In the genomic region with DNA sequence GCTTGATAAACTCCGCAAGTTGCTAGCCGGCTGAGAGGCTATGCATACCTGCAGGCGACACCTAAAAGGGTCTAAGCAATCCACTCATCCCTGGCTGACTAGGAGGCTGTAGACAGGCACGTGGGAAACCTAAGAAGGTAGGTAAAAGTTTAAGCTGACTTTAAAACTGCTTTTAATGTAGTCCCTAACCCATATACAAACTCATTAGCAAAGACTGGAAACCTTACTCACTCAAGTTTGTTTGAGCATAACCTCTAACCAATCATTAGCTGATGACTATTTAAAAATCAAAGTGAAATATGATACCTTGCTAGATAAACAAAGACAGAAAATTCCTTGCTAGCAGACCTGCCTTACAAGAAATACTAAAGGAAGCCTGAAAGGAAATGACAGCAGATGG, we compare ENCODE assay signal across 18 cellular contexts.
DNase-seq lines count a peak whose midpoint lies in the region; TF ChIP-seq lines count a peak whose summit lies in the region.
"Had no signal": no experiment of that assay in that cellular context is flagged by ENCODE, and none has a peak within 500 bp of the region (broad histone marks: within the 10 kb centered on the region; RNA-seq: fewer than 3 reads in every experiment).

No MANE protein-coding gene starts in this region.

- H3K9me3 Mint-ChIP-seq in neural progenitor cell, result no peaks in the 10 kb centered on the region
- H3K9me3 Mint-ChIP-seq: natural killer cell had no signal

- DNase-seq in DMS 273 treated with DMSO at 0.1 percent for 48 hours (lab: John Stamatoyannopoulos, UW), result peak; percentile 4
- no peak for DNase-seq in DMS 273 (lab: John Stamatoyannopoulos, UW; ENCODE audit: unreplicated experiment)
- DNase-seq in fibroblast of lung (ENCODE audit: low read depth in 2 of 2), result peak; percentile 25 to 55
- DNase-seq in neural progenitor cell (ENCODE audit: low spot score), result peak; percentile 17
- DNase-seq in OCI-LY7 (ENCODE audit: low spot score), result no peak
- no peak for DNase-seq in NCI-H1694 treated with DMSO at 0.1 percent for 48 hours (lab: John Stamatoyannopoulos, UW)
- DNase-seq in mesenteric fat pad (ENCODE audit: low spot score), result no peak
- DNase-seq: 8988T; activated CD4-positive, alpha-beta T cell treated with anti-CD3 and anti-CD28 coated beads for 48 hours; activated naive CD4-positive, alpha-beta T cell; cortex of kidney; head of caudate nucleus; natural killer cell; NCI-H526 treated with DMSO at 0.1 percent for 48 hours; spleen had no signal

- no peaks in the 10 kb centered on the region for H3F3A ChIP-seq in Loucy (ENCODE audit: low read depth)
- no peaks in the 10 kb centered on the region for H3F3A ChIP-seq in neural progenitor cell (ENCODE audit: low read depth)

- H2AFZ ChIP-seq in Loucy (ENCODE audit: low read length), result no peak overlapping the region
- H2AFZ ChIP-seq in fibroblast of lung (ENCODE audit: low read length), result no peak overlapping the region
- H2AFZ ChIP-seq in neural progenitor cell (replicated peaks), result no peak overlapping the region
- H2AFZ ChIP-seq in OCI-LY7 (ENCODE audit: low read length), result no peak overlapping the region

- H3K27ac Mint-ChIP-seq in neural progenitor cell, result no peak overlapping the region
- H3K27ac Mint-ChIP-seq: natural killer cell had no signal

- no peaks in the 10 kb centered on the region for H3K27me3 Mint-ChIP-seq in neural progenitor cell (ENCODE audit: insufficient read depth, low read depth)

- H3K79me2 ChIP-seq in Loucy (ENCODE audit: insufficient read depth, low read length) (no peaks in the 10 kb centered on the region), fibroblast of lung (ENCODE audit: control insufficient read depth, insufficient read depth, low read length) (no peaks in the 10 kb centered on the region), neural progenitor cell (ENCODE audit: low read depth) (no peaks in the 10 kb centered on the region), OCI-LY7 (ENCODE audit: insufficient read depth, low read depth, low read length) (no peaks in the 10 kb centered on the region)

- no TSS peak for BruUV-seq in OCI-LY7 (replicated peaks; lab: Mats Ljungman, UMichigan)

- intact Hi-C loops in OCI-LY7 (cut with micrococcal nuclease; ENCODE audit: unreplicated experiment), result no loop called here

- H3K9me2 ChIP-seq in Loucy (replicated peaks; ENCODE audit: low read depth, low read length) (no peaks in the 10 kb centered on the region), OCI-LY7 (ENCODE audit: insufficient read depth, low read length) (no peaks in the 10 kb centered on the region)

- H3K36me3 Mint-ChIP-seq in neural progenitor cell, result peaks cover 6% of the 10 kb centered on the region
- H3K36me3 Mint-ChIP-seq: natural killer cell had no signal

- H3K4me3 Mint-ChIP-seq in neural progenitor cell, result no peak overlapping the region
- H3K4me3 Mint-ChIP-seq: natural killer cell had no signal

- CTCF ChIA-PET in OCI-LY7 (lab: Charles Lee; ENCODE audit: unreplicated experiment), result no interaction called here

- peak overlapping the region; percentile 18 for H3K4me2 ChIP-seq in Loucy (ENCODE audit: low read depth, low read length, poor library complexity, severe bottlenecking)
- H3K4me2 ChIP-seq in fibroblast of lung (ENCODE audit: extremely low read depth, insufficient read depth, low read length), result no peak overlapping the region
- peak overlapping the region; percentile 34 for H3K4me2 ChIP-seq in neural progenitor cell
- H3K4me2 ChIP-seq in OCI-LY7 (ENCODE audit: low read length), result no peak overlapping the region

- H4K20me1 ChIP-seq in Loucy (ENCODE audit: insufficient read depth, low read length, poor library complexity, severe bottlenecking) (no peaks in the 10 kb centered on the region), fibroblast of lung (ENCODE audit: control insufficient read depth, extremely low read depth, insufficient read depth, low read length) (no peaks in the 10 kb centered on the region), neural progenitor cell (ENCODE audit: low read depth) (no peaks in the 10 kb centered on the region), OCI-LY7 (ENCODE audit: insufficient read depth, low read length) (no peaks in the 10 kb centered on the region)

- H3K27me3 ChIP-seq in Loucy (ENCODE audit: insufficient read depth, low read length, poor library complexity, severe bottlenecking), result no peaks in the 10 kb centered on the region
- no peaks in the 10 kb centered on the region for H3K27me3 ChIP-seq in fibroblast of lung (ENCODE audit: control insufficient read depth, insufficient read depth, low read length)
- H3K27me3 ChIP-seq in neural progenitor cell, result no peaks in the 10 kb centered on the region
- H3K27me3 ChIP-seq: MG63, spleen had no signal

- POLR2A ChIA-PET in OCI-LY7 (lab: Charles Lee), result no interaction called here

- H3K4me1 ChIP-seq in Loucy (ENCODE audit: insufficient read depth, low read length, poor library complexity, severe bottlenecking) (peaks cover 5% of the 10 kb centered on the region), fibroblast of lung (ENCODE audit: control insufficient read depth, extremely low read depth, insufficient read depth, low read length) (peaks cover 4% of the 10 kb centered on the region), neural progenitor cell (peaks cover 15% of the 10 kb centered on the region), OCI-LY7 (ENCODE audit: insufficient read depth, low read length, poor library complexity, severe bottlenecking) (no peaks in the 10 kb centered on the region)
- H3K4me1 ChIP-seq: spleen had no signal

- H3K4me1 Mint-ChIP-seq in neural progenitor cell, result no peaks in the 10 kb centered on the region

- H3K4me3 ChIP-seq in Loucy (ENCODE audit: low read length, poor library complexity, severe bottlenecking) (no peak overlapping the region), fibroblast of lung (replicated peaks in 1 of 4; ENCODE audit: control extremely low read depth in 1 of 4, insufficient read depth in 1 of 4, low read depth in 3 of 4, low read length in 4 of 4) (no peak overlapping the region), neural progenitor cell (no peak overlapping the region), OCI-LY7 (ENCODE audit: low read depth, low read length, poor library complexity, severe bottlenecking) (no peak overlapping the region)
- H3K4me3 ChIP-seq: MG63, SK-N-MC, spleen had no signal

- H3K9me3 ChIP-seq in Loucy (ENCODE audit: insufficient read depth, low read depth, low read length) (no peaks in the 10 kb centered on the region), fibroblast of lung (ENCODE audit: control insufficient read depth, insufficient read depth, low read depth, low read length) (no peaks in the 10 kb centered on the region), neural progenitor cell (ENCODE audit: low read depth) (no peaks in the 10 kb centered on the region), OCI-LY7 (ENCODE audit: low read length) (no peaks in the 10 kb centered on the region)
- H3K9me3 ChIP-seq: MG63, spleen had no signal

- TF ChIP-seq CTCF in Loucy (conservative IDR thresholded peaks at IDR 0.05; ENCODE audit: low read length) (no peak), fibroblast of lung (conservative IDR thresholded peaks at IDR 0.05 in 1 of 2, IDR thresholded peaks at IDR 0.05 in 1 of 2; ENCODE audit: low read depth in 1 of 2, low read length in 2 of 2) (no peak), neural progenitor cell (IDR thresholded peaks at IDR 0.05) (no peak), OCI-LY7 (conservative IDR thresholded peaks at IDR 0.05; ENCODE audit: low read length) (no peak)

- H3K27ac ChIP-seq in fibroblast of lung (ENCODE audit: insufficient read depth, low read length), result no peak overlapping the region
- peak overlapping the region; percentile 1 for H3K27ac ChIP-seq in neural progenitor cell
- no peak overlapping the region for H3K27ac ChIP-seq in OCI-LY7 (ENCODE audit: low read depth, low read length, poor library complexity, severe bottlenecking)
- H3K27ac ChIP-seq: SK-N-MC, spleen had no signal

- H3K36me3 ChIP-seq in Loucy (ENCODE audit: insufficient read depth, low read length) (no peaks in the 10 kb centered on the region), fibroblast of lung (ENCODE audit: control insufficient read depth, insufficient read depth, low read length) (no peaks in the 10 kb centered on the region), neural progenitor cell (peaks cover 7% of the 10 kb centered on the region), OCI-LY7 (ENCODE audit: insufficient read depth, low read length) (no peaks in the 10 kb centered on the region)
- H3K36me3 ChIP-seq: MG63 had no signal

- no peak overlapping the region for H3K9ac ChIP-seq in Loucy (ENCODE audit: low read depth, low read length, poor library complexity, severe bottlenecking)
- no peak overlapping the region for H3K9ac ChIP-seq in fibroblast of lung (ENCODE audit: insufficient read depth, low read length)
- no peak overlapping the region for H3K9ac ChIP-seq in neural progenitor cell

Comparison
In these comparisons a context has a peak if more than half of its experiments do, and no peak if none do; other contexts are left out.
1. DNase-seq: peak in DMS 273 treated with DMSO at 0.1 percent for 48 hours (single experiment), fibroblast of lung (2 of 2) and neural progenitor cell (single experiment); none in DMS 273 (single experiment), OCI-LY7 (single experiment), NCI-H1694 treated with DMSO at 0.1 percent for 48 hours (single experiment) and mesenteric fat pad (single experiment).
2. H3K4me2 ChIP-seq: peak in Loucy (single experiment) and neural progenitor cell (single experiment); none in fibroblast of lung (single experiment) and OCI-LY7 (single experiment).